In genomic region chr4:15544196-15544730, GRCh38 we compare ENCODE assay signal across 1 cellular context.
TF ChIP-seq lines count a peak whose summit lies in the region.

No MANE protein-coding gene starts in this region.

TF ChIP-seq in WTC11, 78 proteins besides CTCF, POLR2A, EP300 and RAD21 (continued from another document):
- TF ChIP-seq STAT6 (CRISPR knock-in tag; conservative IDR thresholded peaks at IDR 0.05; ENCODE audit: low read depth) (no peak), USF1 (CRISPR knock-in tag; IDR thresholded peaks at IDR 0.05) (no peak), SMAD3 (CRISPR knock-in tag; IDR thresholded peaks at IDR 0.05; ENCODE audit: borderline replicate concordance) (no peak), RELA (CRISPR knock-in tag; IDR thresholded peaks at IDR 0.05; ENCODE audit: borderline replicate concordance) (no peak), FOXP4 (CRISPR knock-in tag; IDR thresholded peaks at IDR 0.05) (no peak), PREB (CRISPR knock-in tag; IDR thresholded peaks at IDR 0.05; ENCODE audit: borderline replicate concordance) (no peak), NR3C1 (CRISPR knock-in tag; conservative IDR thresholded peaks at IDR 0.05; ENCODE audit: low read depth) (no peak), ZNF281 (CRISPR knock-in tag; IDR thresholded peaks at IDR 0.05) (no peak), KAT7 (CRISPR knock-in tag; IDR thresholded peaks at IDR 0.05; ENCODE audit: borderline replicate concordance) (no peak), CBFB (CRISPR knock-in tag; IDR thresholded peaks at IDR 0.05; ENCODE audit: low read depth) (no peak), E2F1 (CRISPR knock-in tag; IDR thresholded peaks at IDR 0.05) (no peak), TEAD4 (CRISPR knock-in tag; IDR thresholded peaks at IDR 0.05) (no peak)
